Comparison of ENCODE assay signal across 20 cellular contexts in genomic region chr3:183629546-183630301, GRCh38. TPM values are rescaled to one million over a fixed set of nuclear protein-coding genes. Genes with fewer than 3 reads are reported as not detected.
DNase-seq lines count a peak whose midpoint lies in the region; TF ChIP-seq lines count a peak whose summit lies in the region.
"Had no signal": no experiment of that assay in that cellular context is flagged by ENCODE, and none has a peak within 500 bp of the region (broad histone marks: within the 10 kb centered on the region; RNA-seq: fewer than 3 reads in every experiment).

No MANE protein-coding gene starts in this region.

- intact Hi-C loops in vagina (cut with DNase I) = no loop called here

- H3K9me3 ChIP-seq in vagina = no peaks in the 10 kb centered on the region
- H3K9me3 ChIP-seq: adrenal gland, spleen, tibial nerve had no signal

- H3K9me3 Mint-ChIP-seq in glutamatergic neuron (ENCODE audit: unreplicated experiment) = peaks cover 9% of the 10 kb centered on the region
- H3K9me3 Mint-ChIP-seq: activated CD8-positive, alpha-beta T cell treated with anti-CD3 and anti-CD28 coated beads for 36 hours; activated T-helper 1 cell treated with anti-CD3 and anti-CD28 coated beads, Interleukin-12 subunit alpha, Interleukin-12 subunit beta, Interleukin-2, Interleukin-4 antibody, amounts not matched to agents 30 ng/mL and 10 ng/mL and 1 ng/mL, durations not matched to agents 14 hours and 24 hours and 36 hours; stimulated activated effector memory CD8-positive, alpha-beta T cell treated with anti-CD3 and anti-CD28 coated beads, Interleukin-12 subunit alpha, Interleukin-12 subunit beta, amount 100 ng/mL, for 72 hours; T-cell had no signal

- H3K27me3 Mint-ChIP-seq in glutamatergic neuron (ENCODE audit: unreplicated experiment) = peaks cover 4% of the 10 kb centered on the region

- H3K4me1 Mint-ChIP-seq in glutamatergic neuron (ENCODE audit: low read depth, unreplicated experiment) = no peaks in the 10 kb centered on the region

- DNase-seq in NCI-H1092 treated with DMSO at 0.1 percent for 48 hours (lab: John Stamatoyannopoulos, UW) (peak; percentile 17), NCI-H1092 (lab: John Stamatoyannopoulos, UW) (no peak), NCI-H2029 (lab: John Stamatoyannopoulos, UW) (peak; percentile 98), glutamatergic neuron (no peak), renal cortical epithelial cell (ENCODE audit: low read depth) (peak; percentile 29), vagina (ENCODE audit: extremely low spot score in 2 of 2) (no peak), anterior cingulate cortex (lab: John Stamatoyannopoulos, UW) (no peak)
- DNase-seq in activated naive CD4-positive, alpha-beta T cell treated with anti-CD3 and anti-CD28 coated beads, Interleukin-2, amount 50 U/mL, for 16 hours = no peak
- DNase-seq: activated CD8-positive, alpha-beta T cell treated with anti-CD3 and anti-CD28 coated beads for 36 hours; adrenal gland; C1 segment of cervical spinal cord; DMS 273 treated with DMSO at 0.1 percent for 48 hours; left cardiac atrium; NK-92 treated with Interleukin-12 subunit alpha and Interleukin-12 subunit beta, amount 100 ng/mL, for 24 hours; RPMI8226; spleen; T-cell had no signal

- TF ChIP-seq CTCF in glutamatergic neuron (IDR thresholded peaks at IDR 0.05; ENCODE audit: partially characterized antibody, unreplicated experiment) = no peak
- TF ChIP-seq CTCF in vagina (IDR thresholded peaks at IDR 0.05) = no peak

- peaks cover 1% of the 10 kb centered on the region for H3K4me1 ChIP-seq in vagina

- no peak overlapping the region for H3K4me3 Mint-ChIP-seq in glutamatergic neuron (ENCODE audit: unreplicated experiment)
- H3K4me3 Mint-ChIP-seq: activated CD8-positive, alpha-beta T cell treated with anti-CD3 and anti-CD28 coated beads for 36 hours; activated T-helper 1 cell treated with anti-CD3 and anti-CD28 coated beads, Interleukin-12 subunit alpha, Interleukin-12 subunit beta, Interleukin-2, Interleukin-4 antibody, amounts not matched to agents 30 ng/mL and 10 ng/mL and 1 ng/mL, durations not matched to agents 14 hours and 24 hours and 36 hours; stimulated activated effector memory CD8-positive, alpha-beta T cell treated with anti-CD3 and anti-CD28 coated beads, Interleukin-12 subunit alpha, Interleukin-12 subunit beta, amount 100 ng/mL, for 72 hours; T-cell had no signal

- H3K36me3 Mint-ChIP-seq in glutamatergic neuron (ENCODE audit: unreplicated experiment) = no peaks in the 10 kb centered on the region
- H3K36me3 Mint-ChIP-seq: stimulated activated effector memory CD8-positive, alpha-beta T cell treated with anti-CD3 and anti-CD28 coated beads, Interleukin-12 subunit alpha, Interleukin-12 subunit beta, amount 100 ng/mL, for 72 hours; T-cell had no signal

- no peaks in the 10 kb centered on the region for H3K36me3 ChIP-seq in vagina
- H3K36me3 ChIP-seq: adrenal gland, spleen, tibial nerve had no signal

- no peak overlapping the region for H3K4me3 ChIP-seq in vagina
- H3K4me3 ChIP-seq: adrenal gland, spleen, tibial nerve had no signal

- H3K27ac Mint-ChIP-seq in glutamatergic neuron (ENCODE audit: unreplicated experiment) = peak overlapping the region; percentile 53
- H3K27ac Mint-ChIP-seq: activated CD8-positive, alpha-beta T cell treated with anti-CD3 and anti-CD28 coated beads for 36 hours; activated T-helper 1 cell treated with anti-CD3 and anti-CD28 coated beads, Interleukin-12 subunit alpha, Interleukin-12 subunit beta, Interleukin-2, Interleukin-4 antibody, amounts not matched to agents 30 ng/mL and 10 ng/mL and 1 ng/mL, durations not matched to agents 14 hours and 24 hours and 36 hours; stimulated activated effector memory CD8-positive, alpha-beta T cell treated with anti-CD3 and anti-CD28 coated beads, Interleukin-12 subunit alpha, Interleukin-12 subunit beta, amount 100 ng/mL, for 72 hours; T-cell had no signal

- no peaks in the 10 kb centered on the region for H3K27me3 ChIP-seq in vagina
- H3K27me3 ChIP-seq: adrenal gland, spleen, tibial nerve had no signal

- no peak for TF ChIP-seq POLR2A in vagina (IDR thresholded peaks at IDR 0.05)

- H3K27ac ChIP-seq in vagina = no peak overlapping the region
- H3K27ac ChIP-seq: adrenal gland, tibial nerve had no signal

RNA-seq across cellular contexts. Expression of gene KLHL24, which starts 5.7 kb away (rescaled TPM):
- total RNA-seq in glutamatergic neuron (ENCODE audit: unreplicated experiment) (152 TPM), renal cortical epithelial cell (78.5 and 122 TPM in 2 replicates), vagina (53.5 TPM)

Comparison
In these comparisons a context has a peak if more than half of its experiments do, and no peak if none do; other contexts are left out.
1. DNase-seq: peak in NCI-H1092 treated with DMSO at 0.1 percent for 48 hours (single experiment), NCI-H2029 (single experiment) and renal cortical epithelial cell (single experiment); none in NCI-H1092 (single experiment), glutamatergic neuron (single experiment), vagina (0 of 2), anterior cingulate cortex (0 of 58) and activated naive CD4-positive, alpha-beta T cell treated with anti-CD3 and anti-CD28 coated beads, Interleukin-2, amount 50 U/mL, for 16 hours (single experiment).